ENCODE assay signal across 8 cellular contexts in the genomic region with DNA sequence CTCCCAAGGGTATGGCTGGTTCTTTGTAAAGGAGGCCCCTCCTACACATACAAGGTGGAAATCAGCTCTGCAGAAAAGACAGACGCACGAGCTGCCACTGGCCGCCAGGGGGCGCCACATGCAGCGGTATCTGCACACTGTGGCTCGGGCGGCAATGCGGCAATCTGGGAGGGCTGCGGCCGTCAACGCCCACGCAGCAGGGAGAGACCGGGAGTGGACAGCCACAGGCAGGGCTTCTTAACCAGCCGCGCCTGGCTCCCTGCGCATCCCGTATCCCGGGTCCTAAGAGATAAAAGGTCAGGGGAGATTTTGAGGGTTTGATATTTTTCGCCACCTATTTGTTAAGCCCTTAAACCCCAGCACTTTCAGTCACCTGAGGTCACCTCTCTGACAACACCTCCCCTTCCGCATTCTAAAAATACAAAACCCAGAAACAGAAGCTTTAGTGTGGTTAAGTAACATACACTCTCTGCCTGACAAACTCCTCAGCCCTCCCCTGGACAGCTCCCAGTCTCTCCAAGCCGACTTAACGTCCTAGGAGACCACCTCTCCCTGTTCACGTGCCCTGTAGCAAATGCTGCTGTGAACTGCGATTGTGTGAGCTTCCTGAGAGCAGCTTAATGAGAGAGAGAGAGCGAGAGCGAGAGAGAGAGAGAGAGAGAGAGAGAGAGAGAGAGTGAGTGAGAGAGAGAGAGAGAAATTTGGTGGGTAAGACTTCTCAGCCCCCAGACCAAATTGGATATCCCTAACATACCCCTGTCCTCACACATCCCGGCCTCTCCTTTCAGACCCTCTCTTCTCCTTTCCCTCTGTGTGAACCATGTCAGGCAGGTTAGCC. TPM values are rescaled to one million over a fixed set of nuclear protein-coding genes. Genes with fewer than 3 reads are reported as not detected.
DNase-seq lines count a peak whose midpoint lies in the region; TF ChIP-seq lines count a peak whose summit lies in the region.

No MANE protein-coding gene starts in this region.

- no peaks in the 10 kb centered on the region for H3K9me3 Mint-ChIP-seq in osteocyte (ENCODE audit: unreplicated experiment)

- H3K36me3 Mint-ChIP-seq in osteocyte (ENCODE audit: unreplicated experiment) = no peaks in the 10 kb centered on the region

- no peak for TF ChIP-seq EP300 in tibial nerve (IDR thresholded peaks at IDR 0.05)

- DNase-seq in GM04504 (ENCODE audit: low read depth) = peak; percentile 22
- peak; percentile 71 for DNase-seq in HCEC 1CT
- peak; percentile 62 for DNase-seq in M059J (ENCODE audit: low read depth)
- DNase-seq in SIG-M5 treated with dmso at 0.1 percent for 504 hours (lab: John Stamatoyannopoulos, UW; ENCODE audit: unreplicated experiment) = peak; percentile 88
- DNase-seq in activated naive CD4-positive, alpha-beta T cell treated with Interleukin-2 at 50 U/mL for 16 hours = peak; percentile 88
- peak; percentile 88 for DNase-seq in germinal center (ENCODE audit: low spot score)
- DNase-seq in osteocyte (ENCODE audit: extremely low spot score, unreplicated experiment) = peak; percentile 88
- peak; percentile 69 to 70 for DNase-seq in tibial nerve (ENCODE audit: low spot score in 2 of 2)

- TF ChIP-seq CTCF in osteocyte (IDR thresholded peaks at IDR 0.05) = peak; percentile 80
- TF ChIP-seq CTCF in tibial nerve (IDR thresholded peaks at IDR 0.05) = peak; percentile 80 to 93 (median 92)

- H3K27me3 Mint-ChIP-seq in osteocyte (ENCODE audit: unreplicated experiment) = peaks cover 46% of the 10 kb centered on the region

- whole genome bisulfite sequencing in tibial nerve, 2 donors = 5 to 8% methylated on average over 27 of the region's 27 CpGs

- no peak overlapping the region for H3K4me3 Mint-ChIP-seq in osteocyte (ENCODE audit: unreplicated experiment)

- no peaks in the 10 kb centered on the region for H3K36me3 ChIP-seq in tibial nerve

- no peaks in the 10 kb centered on the region for H3K9me3 ChIP-seq in tibial nerve

- peak overlapping the region in 2 of 4 donors; percentile 3 to 40 for H3K4me3 ChIP-seq in tibial nerve

- peaks cover 0 to 13% (median 4%) of the 10 kb centered on the region in 4 donors for H3K4me1 ChIP-seq in tibial nerve

- peaks cover 0 to 20% of the 10 kb centered on the region in 2 donors for H3K27me3 ChIP-seq in tibial nerve

- TF ChIP-seq POLR2A in tibial nerve (IDR thresholded peaks at IDR 0.05) = no peak

- peaks cover 4% of the 10 kb centered on the region for H3K4me1 Mint-ChIP-seq in osteocyte (ENCODE audit: unreplicated experiment)

- H3K27ac Mint-ChIP-seq in osteocyte (ENCODE audit: unreplicated experiment) = no peak overlapping the region

- H3K27ac ChIP-seq in tibial nerve = peak overlapping the region in 1 of 4 donors; percentile 67

RNA-seq across cellular contexts. Expression of a gene that starts 13.5 kb away (rescaled TPM):
- total RNA-seq in M059J (2014; rRNA removed; shearing (Covaris generic)) = not detected in 2 replicates
- total RNA-seq in osteocyte = 0.05 TPM in 1 of 2 replicates, not detected in the other
- total RNA-seq in tibial nerve = 10 to 100 TPM; 10.2 to 22.0 (median 16.5) TPM

RNA-seq across cellular contexts. Expression of a gene that starts 55.1 kb away (rescaled TPM):
- not detected in 2 replicates for total RNA-seq in M059J (2014; rRNA removed; shearing (Covaris generic))
- total RNA-seq in osteocyte = not detected in 2 replicates
- total RNA-seq in tibial nerve = 1 to 10 TPM in 2 of 4 donors, under 1 TPM in 2; 0.30 to 3.9 (median 1.2) TPM

Comparison
In these comparisons a context has a peak if more than half of its experiments do, and no peak if none do; other contexts are left out.
1. DNase-seq: peak in every context shown above with its lines; median percentile 88 in SIG-M5 treated with dmso at 0.1 percent for 504 hours; 88 in activated naive CD4-positive, alpha-beta T cell treated with Interleukin-2 at 50 U/mL for 16 hours; 88 in germinal center; 88 in osteocyte; 71 in HCEC 1CT; 70 in tibial nerve; 62 in M059J; 22 in GM04504.
2. RNA of a gene that starts 13.5 kb away (total RNA-seq): 10.2 to 22.0 TPM in tibial nerve; 0.05 TPM in osteocyte and not detected in M059J; every median in the first group is over 10 times any median in the second.